In genomic region chr9:137298983-137299521, GRCh38 we compare ENCODE assay signal across 14 cellular contexts. TPM values are rescaled to one million over a fixed set of nuclear protein-coding genes. Genes with fewer than 3 reads are reported as not detected.
DNase-seq lines count a peak whose midpoint lies in the region; ATAC-seq, FAIRE-seq and TF ChIP-seq lines count a peak whose summit lies in the region.
"Had no signal": no experiment of that assay in that cellular context is flagged by ENCODE, and none has a peak within 500 bp of the region (broad histone marks: within the 10 kb centered on the region; RNA-seq: fewer than 3 reads in every experiment).

No MANE protein-coding gene starts in this region.

- no peak overlapping the region for H3K27ac ChIP-seq in H9 (ENCODE audit: insufficient read length, low read depth, low read length)
- H3K27ac ChIP-seq in dorsolateral prefrontal cortex, result peak overlapping the region in 42 of 59 donors; percentile 10 to 83 (median 54)
- H3K27ac ChIP-seq in left lung, result peak overlapping the region; percentile 60 to 65
- H3K27ac ChIP-seq in skin epidermis, result peak overlapping the region in 6 of 21 experiments; percentile 10 to 59 (median 36)
- H3K27ac ChIP-seq: KMS-11 had no signal

- H3K4me3 ChIP-seq in dorsolateral prefrontal cortex (peak overlapping the region in 39 of 59 donors; percentile 2 to 72 (median 60)), left lung (peak overlapping the region in 1 of 2 donors; percentile 46), skin epidermis (peak overlapping the region in 6 of 7 experiments; percentile 9 to 60 (median 50))

- no peaks in the 10 kb centered on the region for H3K36me3 ChIP-seq in left lung

- no peaks in the 10 kb centered on the region for H3K79me2 ChIP-seq in H9 (ENCODE audit: insufficient read depth, low read length)

- peaks cover 53% of the 10 kb centered on the region for H3K27me3 Mint-ChIP-seq in H9 (ENCODE audit: low read depth)

- H2BK120ac ChIP-seq in H9 (ENCODE audit: low read depth, low read length, poor library complexity, severe bottlenecking), result no peak overlapping the region

- FAIRE-seq in frontal cortex (lab: Jason Lieb, UNC), result no peak
- FAIRE-seq: bronchial epithelial cell had no signal

- no peak overlapping the region for H3T11ph ChIP-seq in H9 (ENCODE audit: low read length)

- no CpG with 5 or more reads among the region's 16 CpGs for WGBS in H9 (ENCODE audit: extremely low coverage, insufficient read length, low lambda C conversion rate)

- H3K4me2 ChIP-seq in H9 (ENCODE audit: insufficient read depth, insufficient read length, low read length), result peak overlapping the region; percentile 31
- H3K4me2 ChIP-seq: KMS-11 had no signal

- H2BK20ac ChIP-seq in H9 (ENCODE audit: low read depth, low read length, poor library complexity, severe bottlenecking), result no peak overlapping the region

- H4K91ac ChIP-seq in H9 (ENCODE audit: insufficient read length, low read depth, low read length), result no peak overlapping the region

- H3K27me3 ChIP-seq in H9 (ENCODE audit: insufficient read depth, low read length), result peaks cover 5% of the 10 kb centered on the region; the same call in 1 of the 2 replicates
- H3K27me3 ChIP-seq in dorsolateral prefrontal cortex, result peaks cover 0 to 70% (median 15%) of the 10 kb centered on the region in 45 donors
- H3K27me3 ChIP-seq in left lung, result peaks cover 16 to 93% of the 10 kb centered on the region in 2 donors

- no peak overlapping the region for H3K18ac ChIP-seq in H9 (ENCODE audit: insufficient read length, low read depth, low read length)

- peaks cover 7% of the 10 kb centered on the region for H3K23me2 ChIP-seq in H9 (ENCODE audit: insufficient read length, low read depth, low read length, poor library complexity, severe bottlenecking)

- no peak overlapping the region for H3K9ac ChIP-seq in H9 (ENCODE audit: extremely low read depth, insufficient read length, low read length)
- H3K9ac ChIP-seq: KMS-11 had no signal

- H3K4ac ChIP-seq in H9 (ENCODE audit: low read depth, low read length), result no peak overlapping the region

- H3K4me1 ChIP-seq in H9 (ENCODE audit: insufficient read depth, low read length), result peaks cover 5% of the 10 kb centered on the region; the same call in 1 of the 2 replicates
- H3K4me1 ChIP-seq in left lung, result peaks cover 5 to 66% of the 10 kb centered on the region in 2 donors

- H2AFZ ChIP-seq in H9 (ENCODE audit: low read length), result no peak overlapping the region

- H4K20me1 ChIP-seq in H9 (ENCODE audit: control insufficient read depth, insufficient read depth, insufficient read length), result no peaks in the 10 kb centered on the region

- no peak overlapping the region for H4K5ac ChIP-seq in H9 (ENCODE audit: insufficient read length, low read depth, low read length)

- intact Hi-C loops in dorsolateral prefrontal cortex (cut with DNase I), result loop anchor here in 1 of 2 donors (5.0 to 10.0 kb wide), 2 partner anchors 108 to 226 kb away; no protein-coding TSS in a partner anchor
- intact Hi-C loops in left lung (cut with DNase I), result no loop called here

- no peak for ATAC-seq in left lung

- no peak overlapping the region for H2AK5ac ChIP-seq in H9 (ENCODE audit: insufficient read length, low read length)

- H3K4me1 Mint-ChIP-seq in H9, result peaks cover 36 to 47% of the 10 kb centered on the region in 2 experiments

- H3K79me1 ChIP-seq in H9 (ENCODE audit: insufficient read depth, low read depth, low read length, poor library complexity, severe bottlenecking), result no peaks in the 10 kb centered on the region

- H2BK5ac ChIP-seq in H9 (ENCODE audit: insufficient read length, low read length), result no peak overlapping the region

- no peak overlapping the region for H3K56ac ChIP-seq in H9 (ENCODE audit: insufficient read length, low read depth, low read length)

- DNase-seq in H9, result peak; percentile 60
- DNase-seq in dorsolateral prefrontal cortex, result no peak
- no peak for DNase-seq in left lung
- no peak for DNase-seq in frontal cortex (ENCODE audit: low spot score in 2 of 2)
- no peak for DNase-seq in NCI-H187 treated with DMSO at 0.1 percent for 48 hours (lab: John Stamatoyannopoulos, UW)
- DNase-seq in AML-193 (lab: John Stamatoyannopoulos, UW), result no peak
- DNase-seq in A172 (ENCODE audit: low spot score), result no peak
- DNase-seq: CD4-positive, CD25-positive, alpha-beta regulatory T cell; HCEC 1CT had no signal

- H3K36me3 Mint-ChIP-seq in H9 (ENCODE audit: insufficient read depth in 1 of 3, low read depth in 3 of 3), result peaks cover 0 to 5% (median 3%) of the 10 kb centered on the region in 3 experiments; a peak in 4 of 7 replicates
- H3K36me3 Mint-ChIP-seq: CD4-positive, CD25-positive, alpha-beta regulatory T cell had no signal

- H3K14ac ChIP-seq in H9 (ENCODE audit: insufficient read depth, low read length), result no peak overlapping the region

- peak overlapping the region; percentile 42 to 99 for H3K4me3 Mint-ChIP-seq in H9

- no peak overlapping the region for H4K8ac ChIP-seq in H9 (replicated peaks; ENCODE audit: insufficient read length, low read depth, low read length)

- H3K27ac Mint-ChIP-seq in H9, result 0 out of 7 replicates have a peak overlapping the region, but pooled peaks of 1 of the 3 experiments have one; percentile 44
- H3K27ac Mint-ChIP-seq: CD4-positive, CD25-positive, alpha-beta regulatory T cell had no signal

- no peaks in the 10 kb centered on the region for H3K9me3 ChIP-seq in H9 (ENCODE audit: control insufficient read depth, low read depth, low read length)
- peaks cover 0 to 3% of the 10 kb centered on the region in 2 donors for H3K9me3 ChIP-seq in left lung

- H3K23ac ChIP-seq in H9 (ENCODE audit: insufficient read length, low read depth, low read length), result no peak overlapping the region

- H2BK12ac ChIP-seq in H9 (ENCODE audit: insufficient read length, low read depth, low read length), result no peak overlapping the region

- H3K9me3 Mint-ChIP-seq in H9, result peaks cover 3 to 8% of the 10 kb centered on the region in 2 experiments

- H2BK15ac ChIP-seq in H9 (ENCODE audit: low read depth, low read length), result no peak overlapping the region

- TF ChIP-seq CTCF in H9 (conservative IDR thresholded peaks at IDR 0.05) (no peak), dorsolateral prefrontal cortex (IDR thresholded peaks at IDR 0.05 in 54 of 56, conservative IDR thresholded peaks at IDR 0.05 in 2 of 56; ENCODE audit: low read depth in 1 of 56, partially characterized antibody in 56 of 56) (no peak), left lung (IDR thresholded peaks at IDR 0.05) (no peak)

RNA-seq across cellular contexts. Expression of gene NRARP, which starts 3.0 kb away (rescaled TPM):
- 22.8 and 23.8 TPM in 2 replicates for total RNA-seq in H9 (2021)
- total RNA-seq in dorsolateral prefrontal cortex, result 10 to 100 TPM in 47 of 120 experiments, 1 to 10 TPM in 73; 4.6 to 17.2 (median 9.3) TPM
- total RNA-seq in left lung, result 10 to 100 TPM; 11.3 to 15.2 TPM
- total RNA-seq in frontal cortex, result 3.7 TPM
- total RNA-seq in A172 (2014; rRNA removed; shearing (Covaris generic)), result 0.40 and 0.43 TPM in 2 replicates

RNA-seq across cellular contexts. Expression of gene TOR4A, which starts 21.5 kb away (rescaled TPM):
- 5.9 and 6.2 TPM in 2 replicates for total RNA-seq in H9 (2021)
- total RNA-seq in dorsolateral prefrontal cortex, result 1 to 10 TPM in 106 of 120 experiments, under 1 TPM in 14; 0.75 to 5.2 (median 1.7) TPM
- total RNA-seq in left lung, result 10 to 100 TPM; 31.8 to 38.5 TPM
- 0.41 TPM for total RNA-seq in frontal cortex
- 79.6 and 94.5 TPM in 2 replicates for total RNA-seq in A172 (2014; rRNA removed; shearing (Covaris generic))

RNA-seq across cellular contexts. Expression of gene NELFB, which starts 43.9 kb away (rescaled TPM):
- 71.4 and 71.7 TPM in 2 replicates for total RNA-seq in H9 (2021)
- 100 to 1,000 TPM in 1 of 120 experiments, 10 to 100 TPM in 119; 50.4 to 106 (median 64.4) TPM for total RNA-seq in dorsolateral prefrontal cortex
- total RNA-seq in left lung, result 10 to 100 TPM; 47.8 to 49.7 TPM
- total RNA-seq in frontal cortex, result 36.7 TPM
- total RNA-seq in A172 (2014; rRNA removed; shearing (Covaris generic)), result 104 and 116 TPM in 2 replicates

RNA-seq across cellular contexts. Expression of gene STPG3, which starts 48.0 kb away (rescaled TPM):
- not detected in 2 replicates for total RNA-seq in H9 (2021)
- total RNA-seq in dorsolateral prefrontal cortex, result not detected
- not detected for total RNA-seq in left lung
- total RNA-seq in frontal cortex, result not detected
- total RNA-seq in A172 (2014; rRNA removed; shearing (Covaris generic)), result not detected in 2 replicates
- total RNA-seq: bronchial epithelial cell; CD4-positive, CD25-positive, alpha-beta regulatory T cell; left colon; renal cortical epithelial cell had no signal

RNA-seq across cellular contexts. Expression of gene TUBB4B, which starts 58.0 kb away (rescaled TPM):
- total RNA-seq in H9 (2021) (378 and 386 TPM in 2 replicates), dorsolateral prefrontal cortex (100 to 1,000 TPM; 132 to 331 (median 230) TPM), left lung (100 to 1,000 TPM; 245 to 337 TPM), frontal cortex (92.5 TPM)
- 599 and 717 TPM in 2 replicates for total RNA-seq in A172 (2014; rRNA removed; shearing (Covaris generic))
